In genomic region chr4:79906996-79907395, GRCh38 we compare ENCODE assay signal across 1 cellular context.
TF ChIP-seq lines count a peak whose summit lies in the region.

No MANE protein-coding gene starts in this region.

TF ChIP-seq in SK-N-SH, 30 proteins besides CTCF, POLR2A, EP300 and RAD21 (continued from another document):
- TF ChIP-seq, protein P1, sequence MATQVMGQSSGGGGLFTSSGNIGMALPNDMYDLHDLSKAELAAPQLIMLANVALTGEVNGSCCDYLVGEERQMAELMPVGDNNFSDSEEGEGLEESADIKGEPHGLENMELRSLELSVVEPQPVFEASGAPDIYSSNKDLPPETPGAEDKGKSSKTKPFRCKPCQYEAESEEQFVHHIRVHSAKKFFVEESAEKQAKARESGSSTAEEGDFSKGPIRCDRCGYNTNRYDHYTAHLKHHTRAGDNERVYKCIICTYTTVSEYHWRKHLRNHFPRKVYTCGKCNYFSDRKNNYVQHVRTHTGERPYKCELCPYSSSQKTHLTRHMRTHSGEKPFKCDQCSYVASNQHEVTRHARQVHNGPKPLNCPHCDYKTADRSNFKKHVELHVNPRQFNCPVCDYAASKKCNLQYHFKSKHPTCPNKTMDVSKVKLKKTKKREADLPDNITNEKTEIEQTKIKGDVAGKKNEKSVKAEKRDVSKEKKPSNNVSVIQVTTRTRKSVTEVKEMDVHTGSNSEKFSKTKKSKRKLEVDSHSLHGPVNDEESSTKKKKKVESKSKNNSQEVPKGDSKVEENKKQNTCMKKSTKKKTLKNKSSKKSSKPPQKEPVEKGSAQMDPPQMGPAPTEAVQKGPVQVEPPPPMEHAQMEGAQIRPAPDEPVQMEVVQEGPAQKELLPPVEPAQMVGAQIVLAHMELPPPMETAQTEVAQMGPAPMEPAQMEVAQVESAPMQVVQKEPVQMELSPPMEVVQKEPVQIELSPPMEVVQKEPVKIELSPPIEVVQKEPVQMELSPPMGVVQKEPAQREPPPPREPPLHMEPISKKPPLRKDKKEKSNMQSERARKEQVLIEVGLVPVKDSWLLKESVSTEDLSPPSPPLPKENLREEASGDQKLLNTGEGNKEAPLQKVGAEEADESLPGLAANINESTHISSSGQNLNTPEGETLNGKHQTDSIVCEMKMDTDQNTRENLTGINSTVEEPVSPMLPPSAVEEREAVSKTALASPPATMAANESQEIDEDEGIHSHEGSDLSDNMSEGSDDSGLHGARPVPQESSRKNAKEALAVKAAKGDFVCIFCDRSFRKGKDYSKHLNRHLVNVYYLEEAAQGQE (IDR thresholded peaks at IDR 0.05; ENCODE audit: low read depth, low read length) = no peak
- TF ChIP-seq USF1 (IDR thresholded peaks at IDR 0.05; ENCODE audit: borderline replicate concordance, low read depth) = no peak
- TF ChIP-seq CHD2 (IDR thresholded peaks at IDR 0.05; ENCODE audit: low read length, partially characterized antibody) = no peak
- TF ChIP-seq RXRA (IDR thresholded peaks at IDR 0.05; ENCODE audit: borderline replicate concordance, low read depth) = no peak
